Comparison of ENCODE assay signal across 1 cellular context in the genomic region with DNA sequence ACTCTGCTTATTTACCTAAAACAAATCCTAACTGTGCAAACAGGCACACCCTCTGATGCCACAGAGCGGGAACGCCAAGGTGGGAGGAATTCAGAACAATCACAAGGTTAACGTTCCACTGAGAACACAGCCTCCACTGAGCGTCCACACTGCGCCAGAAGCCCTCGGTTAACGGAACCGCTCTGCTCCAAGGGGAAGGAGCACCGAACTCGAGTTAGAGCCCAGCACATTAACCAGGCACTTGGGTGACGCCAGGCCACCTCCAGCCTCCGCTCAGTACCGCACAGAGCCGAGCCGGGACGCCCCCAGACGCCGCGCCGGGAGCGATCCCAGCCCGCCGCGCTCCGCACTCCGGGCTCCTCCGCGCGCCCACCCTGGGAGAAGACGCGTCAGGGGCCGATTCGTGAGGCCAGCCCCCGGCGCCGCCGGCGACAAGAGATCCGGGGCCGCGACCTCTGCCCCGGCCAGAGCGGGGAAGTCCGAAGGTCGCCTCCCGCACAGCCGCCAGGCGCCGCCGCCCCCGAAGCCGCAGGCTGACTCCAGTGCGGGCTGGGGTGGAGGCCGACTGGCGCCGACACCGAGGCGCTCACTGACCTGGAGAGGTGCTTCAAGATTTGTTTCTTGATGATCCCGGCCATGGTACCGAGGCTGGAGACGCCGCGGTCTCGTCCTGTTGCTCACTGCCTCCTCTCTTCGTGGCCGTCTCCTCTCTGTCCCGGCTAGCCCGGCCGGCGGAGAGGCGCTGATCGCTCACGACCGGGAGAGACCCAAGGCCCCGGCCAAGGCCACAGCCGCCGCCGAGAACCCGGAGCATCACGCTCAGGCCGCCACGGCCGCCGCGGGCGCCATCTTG.
A peak's percentile ranks its signal among the peaks of the same experiment; 100 is the strongest.
TF ChIP-seq lines count a peak whose summit lies in the region.

No MANE protein-coding gene starts in this region.

TF ChIP-seq in HEK293, 187 proteins besides CTCF, POLR2A, EP300 and RAD21 (continued from another document and continues in another):
- no peak for TF ChIP-seq TCF7L2 (IDR thresholded peaks at IDR 0.05; ENCODE audit: borderline replicate concordance, low read depth, low read length)
- TF ChIP-seq GLI2 (tag by site-specific recombination; IDR thresholded peaks at IDR 0.05; ENCODE audit: borderline replicate concordance, low read depth): no peak
- TF ChIP-seq, protein P1, sequence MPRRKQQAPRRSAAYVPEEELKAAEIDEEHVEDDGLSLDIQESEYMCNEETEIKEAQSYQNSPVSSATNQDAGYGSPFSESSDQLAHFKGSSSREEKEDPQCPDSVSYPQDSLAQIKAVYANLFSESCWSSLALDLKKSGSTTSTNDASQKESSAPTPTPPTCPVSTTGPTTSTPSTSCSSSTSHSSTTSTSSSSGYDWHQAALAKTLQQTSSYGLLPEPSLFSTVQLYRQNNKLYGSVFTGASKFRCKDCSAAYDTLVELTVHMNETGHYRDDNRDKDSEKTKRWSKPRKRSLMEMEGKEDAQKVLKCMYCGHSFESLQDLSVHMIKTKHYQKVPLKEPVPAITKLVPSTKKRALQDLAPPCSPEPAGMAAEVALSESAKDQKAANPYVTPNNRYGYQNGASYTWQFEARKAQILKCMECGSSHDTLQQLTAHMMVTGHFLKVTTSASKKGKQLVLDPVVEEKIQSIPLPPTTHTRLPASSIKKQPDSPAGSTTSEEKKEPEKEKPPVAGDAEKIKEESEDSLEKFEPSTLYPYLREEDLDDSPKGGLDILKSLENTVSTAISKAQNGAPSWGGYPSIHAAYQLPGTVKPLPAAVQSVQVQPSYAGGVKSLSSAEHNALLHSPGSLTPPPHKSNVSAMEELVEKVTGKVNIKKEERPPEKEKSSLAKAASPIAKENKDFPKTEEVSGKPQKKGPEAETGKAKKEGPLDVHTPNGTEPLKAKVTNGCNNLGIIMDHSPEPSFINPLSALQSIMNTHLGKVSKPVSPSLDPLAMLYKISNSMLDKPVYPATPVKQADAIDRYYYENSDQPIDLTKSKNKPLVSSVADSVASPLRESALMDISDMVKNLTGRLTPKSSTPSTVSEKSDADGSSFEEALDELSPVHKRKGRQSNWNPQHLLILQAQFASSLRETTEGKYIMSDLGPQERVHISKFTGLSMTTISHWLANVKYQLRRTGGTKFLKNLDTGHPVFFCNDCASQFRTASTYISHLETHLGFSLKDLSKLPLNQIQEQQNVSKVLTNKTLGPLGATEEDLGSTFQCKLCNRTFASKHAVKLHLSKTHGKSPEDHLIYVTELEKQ (tag by site-specific recombination; IDR thresholded peaks at IDR 0.05; ENCODE audit: borderline replicate concordance): no peak
- TF ChIP-seq ZBTB48 (tag by site-specific recombination; IDR thresholded peaks at IDR 0.05): no peak
- no peak for TF ChIP-seq HOXA7 (CRISPR knock-in tag; IDR thresholded peaks at IDR 0.05; ENCODE audit: borderline replicate concordance)
- no peak for TF ChIP-seq ZNF624 (tag by site-specific recombination; IDR thresholded peaks at IDR 0.05)
- TF ChIP-seq, protein P2, sequence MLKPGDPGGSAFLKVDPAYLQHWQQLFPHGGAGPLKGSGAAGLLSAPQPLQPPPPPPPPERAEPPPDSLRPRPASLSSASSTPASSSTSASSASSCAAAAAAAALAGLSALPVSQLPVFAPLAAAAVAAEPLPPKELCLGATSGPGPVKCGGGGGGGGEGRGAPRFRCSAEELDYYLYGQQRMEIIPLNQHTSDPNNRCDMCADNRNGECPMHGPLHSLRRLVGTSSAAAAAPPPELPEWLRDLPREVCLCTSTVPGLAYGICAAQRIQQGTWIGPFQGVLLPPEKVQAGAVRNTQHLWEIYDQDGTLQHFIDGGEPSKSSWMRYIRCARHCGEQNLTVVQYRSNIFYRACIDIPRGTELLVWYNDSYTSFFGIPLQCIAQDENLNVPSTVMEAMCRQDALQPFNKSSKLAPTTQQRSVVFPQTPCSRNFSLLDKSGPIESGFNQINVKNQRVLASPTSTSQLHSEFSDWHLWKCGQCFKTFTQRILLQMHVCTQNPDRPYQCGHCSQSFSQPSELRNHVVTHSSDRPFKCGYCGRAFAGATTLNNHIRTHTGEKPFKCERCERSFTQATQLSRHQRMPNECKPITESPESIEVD (tag by site-specific recombination; IDR thresholded peaks at IDR 0.05): no peak
- TF ChIP-seq ZNF292 (tag by site-specific recombination; IDR thresholded peaks at IDR 0.05; ENCODE audit: borderline replicate concordance, low read depth): no peak
- TF ChIP-seq, protein P3, sequence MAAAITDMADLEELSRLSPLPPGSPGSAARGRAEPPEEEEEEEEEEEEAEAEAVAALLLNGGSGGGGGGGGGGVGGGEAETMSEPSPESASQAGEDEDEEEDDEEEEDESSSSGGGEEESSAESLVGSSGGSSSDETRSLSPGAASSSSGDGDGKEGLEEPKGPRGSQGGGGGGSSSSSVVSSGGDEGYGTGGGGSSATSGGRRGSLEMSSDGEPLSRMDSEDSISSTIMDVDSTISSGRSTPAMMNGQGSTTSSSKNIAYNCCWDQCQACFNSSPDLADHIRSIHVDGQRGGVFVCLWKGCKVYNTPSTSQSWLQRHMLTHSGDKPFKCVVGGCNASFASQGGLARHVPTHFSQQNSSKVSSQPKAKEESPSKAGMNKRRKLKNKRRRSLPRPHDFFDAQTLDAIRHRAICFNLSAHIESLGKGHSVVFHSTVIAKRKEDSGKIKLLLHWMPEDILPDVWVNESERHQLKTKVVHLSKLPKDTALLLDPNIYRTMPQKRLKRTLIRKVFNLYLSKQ (tag by site-specific recombination; IDR thresholded peaks at IDR 0.05; ENCODE audit: borderline replicate concordance): no peak
- no peak for TF ChIP-seq ZNF155 (tag by site-specific recombination; IDR thresholded peaks at IDR 0.05)
- TF ChIP-seq, protein P4, sequence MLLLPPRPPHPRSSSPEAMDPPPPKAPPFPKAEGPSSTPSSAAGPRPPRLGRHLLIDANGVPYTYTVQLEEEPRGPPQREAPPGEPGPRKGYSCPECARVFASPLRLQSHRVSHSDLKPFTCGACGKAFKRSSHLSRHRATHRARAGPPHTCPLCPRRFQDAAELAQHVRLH (tag by site-specific recombination; IDR thresholded peaks at IDR 0.05): no peak
- TF ChIP-seq, protein P5, sequence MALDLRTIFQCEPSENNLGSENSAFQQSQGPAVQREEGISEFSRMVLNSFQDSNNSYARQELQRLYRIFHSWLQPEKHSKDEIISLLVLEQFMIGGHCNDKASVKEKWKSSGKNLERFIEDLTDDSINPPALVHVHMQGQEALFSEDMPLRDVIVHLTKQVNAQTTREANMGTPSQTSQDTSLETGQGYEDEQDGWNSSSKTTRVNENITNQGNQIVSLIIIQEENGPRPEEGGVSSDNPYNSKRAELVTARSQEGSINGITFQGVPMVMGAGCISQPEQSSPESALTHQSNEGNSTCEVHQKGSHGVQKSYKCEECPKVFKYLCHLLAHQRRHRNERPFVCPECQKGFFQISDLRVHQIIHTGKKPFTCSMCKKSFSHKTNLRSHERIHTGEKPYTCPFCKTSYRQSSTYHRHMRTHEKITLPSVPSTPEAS (tag by site-specific recombination; IDR thresholded peaks at IDR 0.05): no peak
- TF ChIP-seq, protein P6, sequence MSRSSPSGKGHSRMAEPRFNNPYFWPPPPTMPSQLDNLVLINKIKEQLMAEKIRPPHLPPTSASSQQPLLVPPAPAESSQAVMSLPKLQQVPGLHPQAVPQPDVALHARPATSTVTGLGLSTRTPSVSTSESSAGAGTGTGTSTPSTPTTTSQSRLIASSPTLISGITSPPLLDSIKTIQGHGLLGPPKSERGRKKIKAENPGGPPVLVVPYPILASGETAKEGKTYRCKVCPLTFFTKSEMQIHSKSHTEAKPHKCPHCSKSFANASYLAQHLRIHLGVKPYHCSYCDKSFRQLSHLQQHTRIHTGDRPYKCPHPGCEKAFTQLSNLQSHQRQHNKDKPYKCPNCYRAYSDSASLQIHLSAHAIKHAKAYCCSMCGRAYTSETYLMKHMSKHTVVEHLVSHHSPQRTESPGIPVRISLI (tag by site-specific recombination; IDR thresholded peaks at IDR 0.05): 0 out of 2 replicates have a peak, but pooled peaks have one; percentile 1
- no peak for TF ChIP-seq ZXDB (tag by site-specific recombination; IDR thresholded peaks at IDR 0.05)
- TF ChIP-seq GFI1B (tag by site-specific recombination; IDR thresholded peaks at IDR 0.05): peak; percentile 60; the same call in 1 of the 2 replicates
- no peak for TF ChIP-seq ZNF791 (tag by site-specific recombination; IDR thresholded peaks at IDR 0.05)
- no peak for TF ChIP-seq ZNF518A (tag by site-specific recombination; conservative IDR thresholded peaks at IDR 0.05; ENCODE audit: low read depth)
- no peak for TF ChIP-seq ZFP69B (tag by site-specific recombination; IDR thresholded peaks at IDR 0.05)
- TF ChIP-seq ZNF600 (tag by site-specific recombination; IDR thresholded peaks at IDR 0.05): peak; percentile 82
- TF ChIP-seq, protein P7, sequence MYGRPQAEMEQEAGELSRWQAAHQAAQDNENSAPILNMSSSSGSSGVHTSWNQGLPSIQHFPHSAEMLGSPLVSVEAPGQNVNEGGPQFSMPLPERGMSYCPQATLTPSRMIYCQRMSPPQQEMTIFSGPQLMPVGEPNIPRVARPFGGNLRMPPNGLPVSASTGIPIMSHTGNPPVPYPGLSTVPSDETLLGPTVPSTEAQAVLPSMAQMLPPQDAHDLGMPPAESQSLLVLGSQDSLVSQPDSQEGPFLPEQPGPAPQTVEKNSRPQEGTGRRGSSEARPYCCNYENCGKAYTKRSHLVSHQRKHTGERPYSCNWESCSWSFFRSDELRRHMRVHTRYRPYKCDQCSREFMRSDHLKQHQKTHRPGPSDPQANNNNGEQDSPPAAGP (tag by site-specific recombination; IDR thresholded peaks at IDR 0.05): peak; percentile 86
- TF ChIP-seq WT1 (tag by site-specific recombination; IDR thresholded peaks at IDR 0.05): peak; percentile 58; the same call in 1 of the 2 replicates
- no peak for TF ChIP-seq ZNF830 (tag by site-specific recombination; IDR thresholded peaks at IDR 0.05; ENCODE audit: low read depth)
- no peak for TF ChIP-seq ZNF560 (tag by site-specific recombination; IDR thresholded peaks at IDR 0.05; ENCODE audit: borderline replicate concordance)
- 0 out of 2 replicates have a peak, but pooled peaks have one; percentile 5 for TF ChIP-seq ZNF501 (tag by site-specific recombination; IDR thresholded peaks at IDR 0.05)
- TF ChIP-seq ZSCAN5A (tag by site-specific recombination; IDR thresholded peaks at IDR 0.05): peak; percentile 44; the same call in 1 of the 2 replicates
- no peak for TF ChIP-seq ZNF184 (tag by site-specific recombination; IDR thresholded peaks at IDR 0.05)
- TF ChIP-seq FEZF1 (tag by site-specific recombination; IDR thresholded peaks at IDR 0.05): no peak
- TF ChIP-seq SP3 (tag by site-specific recombination; IDR thresholded peaks at IDR 0.05): no peak
- peak; percentile 45 for TF ChIP-seq ZIC2 (tag by site-specific recombination; IDR thresholded peaks at IDR 0.05)
- TF ChIP-seq ZSCAN16 (tag by site-specific recombination; IDR thresholded peaks at IDR 0.05): no peak
- TF ChIP-seq MEIS1 (CRISPR knock-in tag; IDR thresholded peaks at IDR 0.05; ENCODE audit: borderline replicate concordance): no peak
- TF ChIP-seq ZNF175 (tag by site-specific recombination; IDR thresholded peaks at IDR 0.05): no peak
- TF ChIP-seq ZNF571 (tag by site-specific recombination; IDR thresholded peaks at IDR 0.05): no peak
- no peak for TF ChIP-seq ZNF214 (tag by site-specific recombination; IDR thresholded peaks at IDR 0.05; ENCODE audit: borderline replicate concordance)
- TF ChIP-seq ZNF239 (tag by site-specific recombination; IDR thresholded peaks at IDR 0.05): no peak
- TF ChIP-seq ZNF157 (tag by site-specific recombination; IDR thresholded peaks at IDR 0.05): no peak
- TF ChIP-seq, protein P8, sequence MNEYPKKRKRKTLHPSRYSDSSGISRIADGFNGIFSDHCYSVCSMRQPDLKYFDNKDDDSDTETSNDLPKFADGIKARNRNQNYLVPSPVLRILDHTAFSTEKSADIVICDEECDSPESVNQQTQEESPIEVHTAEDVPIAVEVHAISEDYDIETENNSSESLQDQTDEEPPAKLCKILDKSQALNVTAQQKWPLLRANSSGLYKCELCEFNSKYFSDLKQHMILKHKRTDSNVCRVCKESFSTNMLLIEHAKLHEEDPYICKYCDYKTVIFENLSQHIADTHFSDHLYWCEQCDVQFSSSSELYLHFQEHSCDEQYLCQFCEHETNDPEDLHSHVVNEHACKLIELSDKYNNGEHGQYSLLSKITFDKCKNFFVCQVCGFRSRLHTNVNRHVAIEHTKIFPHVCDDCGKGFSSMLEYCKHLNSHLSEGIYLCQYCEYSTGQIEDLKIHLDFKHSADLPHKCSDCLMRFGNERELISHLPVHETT (tag by site-specific recombination; IDR thresholded peaks at IDR 0.05): no peak
- TF ChIP-seq SP7 (tag by site-specific recombination; IDR thresholded peaks at IDR 0.05): peak; percentile 4
